Comparison of ENCODE assay signal across 37 cellular contexts in the genomic region with DNA sequence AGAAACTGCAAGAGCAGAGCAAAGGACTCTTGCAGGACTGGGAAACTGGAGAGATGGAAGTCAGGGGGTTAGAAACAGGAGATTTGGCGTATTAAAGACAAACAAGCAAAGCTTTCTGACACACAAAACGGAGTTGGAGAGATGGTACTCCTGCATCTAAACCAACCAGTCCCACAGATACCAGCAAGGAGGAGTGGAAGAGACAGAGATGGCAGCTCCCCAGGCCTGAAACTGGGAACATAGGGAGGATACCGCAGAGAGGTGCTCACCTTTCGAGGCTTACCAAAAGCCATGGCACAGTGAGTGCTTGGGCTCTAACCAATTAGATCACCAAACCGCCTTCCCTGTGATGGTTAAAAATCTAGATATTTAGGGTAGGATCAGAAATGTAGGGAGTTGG. TPM values are rescaled to one million over a fixed set of nuclear protein-coding genes. Genes with fewer than 3 reads are reported as not detected.
"Had no signal": no experiment of that assay in that cellular context is flagged by ENCODE, and none has a peak within 500 bp of the region (broad histone marks: within the 10 kb centered on the region; RNA-seq: fewer than 3 reads in every experiment).

No MANE protein-coding gene starts in this region.

- H3K27ac ChIP-seq: ascending aorta, VCaP had no signal

- FAIRE-seq: TTC549 had no signal

- H3K27ac Mint-ChIP-seq: activated CD4-positive, alpha-beta memory T cell treated with anti-CD3 and anti-CD28 coated beads, Interleukin-2, amount 10 ng/mL, durations not matched to agents 7 days and 5 days; activated CD4-positive, alpha-beta T cell treated with anti-CD3 and anti-CD28 coated beads for 36 hours; activated CD4-positive, alpha-beta T cell treated with anti-CD3 and anti-CD28 coated beads, Interleukin-2, amount 10 ng/mL, durations not matched to agents 7 days and 5 days; activated CD8-positive, alpha-beta memory T cell treated with anti-CD3 and anti-CD28 coated beads, Interleukin-2, amount 10 ng/mL, durations not matched to agents 7 days and 5 days; activated CD8-positive, alpha-beta T cell treated with anti-CD3 and anti-CD28 coated beads, Interleukin-2, amount 10 ng/mL, durations not matched to agents 7 days and 5 days; activated naive CD4-positive, alpha-beta T cell treated with anti-CD3 and anti-CD28 coated beads, Interleukin-2, amount 10 ng/mL, durations not matched to agents 7 days and 5 days; activated naive CD4-positive, alpha-beta T cell treated with anti-CD3 and anti-CD28 coated beads, Interleukin-2, amount 50 U/mL, for 24 hours; activated naive CD8-positive, alpha-beta T cell; activated naive CD8-positive, alpha-beta T cell treated with anti-CD3 and anti-CD28 coated beads, Interleukin-2, amount 10 ng/mL, durations not matched to agents 7 days and 5 days; activated naive CD8-positive, alpha-beta T cell treated with anti-CD3 and anti-CD28 coated beads, Interleukin-2, amount 50 U/mL, for 24 hours; activated T-cell treated with anti-CD3 and anti-CD28 coated beads, Interleukin-2, amount 50 U/mL, for 24 hours; activated T-helper 2 cell treated with anti-CD3 and anti-CD28 coated beads, Interferon-gamma antibody, Interleukin-2, Interleukin-4, amounts not matched to agents 10 μg/mL and 5 μg/mL and 100 μg/mL, durations not matched to agents 14 hours and 24 hours and 36 hours; brain; T-helper 1 cell treated with Interleukin-12 subunit alpha and Interleukin-12 subunit beta and Interleukin-4 antibody, amounts not matched to agents 30 μg/mL and 1 μg/mL, for 36 hours; T-helper 2 cell treated with Interferon-gamma antibody and Interleukin-4, amounts not matched to agents 5 μg/mL and 100 μg/mL, for 36 hours had no signal

- H3K4me1 Mint-ChIP-seq: activated CD4-positive, alpha-beta memory T cell treated with anti-CD3 and anti-CD28 coated beads, Interleukin-2, amount 10 ng/mL, durations not matched to agents 7 days and 5 days; activated CD4-positive, alpha-beta T cell treated with anti-CD3 and anti-CD28 coated beads for 36 hours; activated CD4-positive, alpha-beta T cell treated with anti-CD3 and anti-CD28 coated beads, Interleukin-2, amount 10 ng/mL, durations not matched to agents 7 days and 5 days; activated CD8-positive, alpha-beta memory T cell treated with anti-CD3 and anti-CD28 coated beads, Interleukin-2, amount 10 ng/mL, durations not matched to agents 7 days and 5 days; activated naive CD4-positive, alpha-beta T cell treated with anti-CD3 and anti-CD28 coated beads, Interleukin-2, amount 10 ng/mL, durations not matched to agents 7 days and 5 days; activated naive CD4-positive, alpha-beta T cell treated with anti-CD3 and anti-CD28 coated beads, Interleukin-2, amount 50 U/mL, for 24 hours; activated naive CD8-positive, alpha-beta T cell treated with anti-CD3 and anti-CD28 coated beads, Interleukin-2, amount 10 ng/mL, durations not matched to agents 7 days and 5 days; activated naive CD8-positive, alpha-beta T cell treated with anti-CD3 and anti-CD28 coated beads, Interleukin-2, amount 50 U/mL, for 24 hours; brain had no signal

- H3K36me3 Mint-ChIP-seq: activated CD8-positive, alpha-beta memory T cell treated with anti-CD3 and anti-CD28 coated beads, Interleukin-2, amount 10 ng/mL, durations not matched to agents 7 days and 5 days; activated naive CD4-positive, alpha-beta T cell treated with anti-CD3 and anti-CD28 coated beads, Interleukin-2, amount 10 ng/mL, durations not matched to agents 7 days and 5 days; activated naive CD4-positive, alpha-beta T cell treated with anti-CD3 and anti-CD28 coated beads, Interleukin-2, amount 50 U/mL, for 24 hours; activated naive CD8-positive, alpha-beta T cell; activated naive CD8-positive, alpha-beta T cell treated with anti-CD3 and anti-CD28 coated beads, Interleukin-2, amount 10 ng/mL, durations not matched to agents 7 days and 5 days; brain had no signal

- H3K27me3 ChIP-seq: ascending aorta had no signal

- ATAC-seq: activated CD4-positive, alpha-beta T cell treated with anti-CD3 and anti-CD28 coated beads for 36 hours; activated CD4-positive, CD25-positive, alpha-beta regulatory T cell treated with anti-CD3 and anti-CD28 coated beads, Interleukin-2, amount 50 U/mL, for 24 hours; activated CD8-positive, alpha-beta memory T cell treated with anti-CD3 and anti-CD28 coated beads, Interleukin-2, amount 10 ng/mL, durations not matched to agents 7 days and 5 days; activated CD8-positive, alpha-beta T cell treated with anti-CD3 and anti-CD28 coated beads, Interleukin-2, amount 10 ng/mL, durations not matched to agents 7 days and 5 days; activated naive CD8-positive, alpha-beta T cell treated with anti-CD3 and anti-CD28 coated beads, Interleukin-2, amount 50 U/mL, for 24 hours had no signal

- H3K36me3 ChIP-seq: ascending aorta had no signal

- H3K9me3 ChIP-seq: ascending aorta had no signal

- H3K9me3 Mint-ChIP-seq: activated CD4-positive, alpha-beta memory T cell treated with anti-CD3 and anti-CD28 coated beads, Interleukin-2, amount 10 ng/mL, durations not matched to agents 7 days and 5 days; activated CD4-positive, alpha-beta T cell treated with anti-CD3 and anti-CD28 coated beads, Interleukin-2, amount 10 ng/mL, durations not matched to agents 7 days and 5 days; activated naive CD4-positive, alpha-beta T cell treated with anti-CD3 and anti-CD28 coated beads, Interleukin-2, amount 10 ng/mL, durations not matched to agents 7 days and 5 days; activated naive CD4-positive, alpha-beta T cell treated with anti-CD3 and anti-CD28 coated beads, Interleukin-2, amount 50 U/mL, for 24 hours; activated naive CD8-positive, alpha-beta T cell treated with anti-CD3 and anti-CD28 coated beads, Interleukin-2, amount 10 ng/mL, durations not matched to agents 7 days and 5 days; activated naive CD8-positive, alpha-beta T cell treated with anti-CD3 and anti-CD28 coated beads, Interleukin-2, amount 50 U/mL, for 24 hours; activated T-cell treated with anti-CD3 and anti-CD28 coated beads, Interleukin-2, amount 50 U/mL, for 24 hours; activated T-helper 2 cell treated with anti-CD3 and anti-CD28 coated beads, Interferon-gamma antibody, Interleukin-2, Interleukin-4, amounts not matched to agents 10 μg/mL and 5 μg/mL and 100 μg/mL, durations not matched to agents 14 hours and 24 hours and 36 hours; brain; T-helper 1 cell treated with Interleukin-12 subunit alpha and Interleukin-12 subunit beta and Interleukin-4 antibody, amounts not matched to agents 30 μg/mL and 1 μg/mL, for 36 hours; T-helper 2 cell treated with Interferon-gamma antibody and Interleukin-4, amounts not matched to agents 5 μg/mL and 100 μg/mL, for 36 hours had no signal

- H3K27me3 Mint-ChIP-seq: activated CD4-positive, alpha-beta memory T cell treated with anti-CD3 and anti-CD28 coated beads, Interleukin-2, amount 10 ng/mL, durations not matched to agents 7 days and 5 days; activated CD4-positive, alpha-beta T cell treated with anti-CD3 and anti-CD28 coated beads, Interleukin-2, amount 10 ng/mL, durations not matched to agents 7 days and 5 days; activated CD8-positive, alpha-beta memory T cell treated with anti-CD3 and anti-CD28 coated beads, Interleukin-2, amount 10 ng/mL, durations not matched to agents 7 days and 5 days; activated naive CD4-positive, alpha-beta T cell treated with anti-CD3 and anti-CD28 coated beads, Interleukin-2, amount 10 ng/mL, durations not matched to agents 7 days and 5 days; activated naive CD4-positive, alpha-beta T cell treated with anti-CD3 and anti-CD28 coated beads, Interleukin-2, amount 50 U/mL, for 24 hours; activated naive CD8-positive, alpha-beta T cell; activated naive CD8-positive, alpha-beta T cell treated with anti-CD3 and anti-CD28 coated beads, Interleukin-2, amount 10 ng/mL, durations not matched to agents 7 days and 5 days; activated T-cell treated with anti-CD3 and anti-CD28 coated beads, Interleukin-2, amount 50 U/mL, for 24 hours had no signal

- H3K4me1 ChIP-seq: ascending aorta had no signal

- H3K4me3 Mint-ChIP-seq: activated CD4-positive, alpha-beta memory T cell treated with anti-CD3 and anti-CD28 coated beads, Interleukin-2, amount 10 ng/mL, durations not matched to agents 7 days and 5 days; activated CD4-positive, alpha-beta T cell treated with anti-CD3 and anti-CD28 coated beads for 36 hours; activated CD4-positive, alpha-beta T cell treated with anti-CD3 and anti-CD28 coated beads, Interleukin-2, amount 10 ng/mL, durations not matched to agents 7 days and 5 days; activated CD8-positive, alpha-beta memory T cell treated with anti-CD3 and anti-CD28 coated beads, Interleukin-2, amount 10 ng/mL, durations not matched to agents 7 days and 5 days; activated CD8-positive, alpha-beta T cell treated with anti-CD3 and anti-CD28 coated beads, Interleukin-2, amount 10 ng/mL, durations not matched to agents 7 days and 5 days; activated naive CD4-positive, alpha-beta T cell treated with anti-CD3 and anti-CD28 coated beads, Interleukin-2, amount 10 ng/mL, durations not matched to agents 7 days and 5 days; activated naive CD4-positive, alpha-beta T cell treated with anti-CD3 and anti-CD28 coated beads, Interleukin-2, amount 50 U/mL, for 24 hours; activated naive CD8-positive, alpha-beta T cell; activated naive CD8-positive, alpha-beta T cell treated with anti-CD3 and anti-CD28 coated beads, Interleukin-2, amount 10 ng/mL, durations not matched to agents 7 days and 5 days; activated naive CD8-positive, alpha-beta T cell treated with anti-CD3 and anti-CD28 coated beads, Interleukin-2, amount 50 U/mL, for 24 hours; activated T-cell treated with anti-CD3 and anti-CD28 coated beads, Interleukin-2, amount 50 U/mL, for 24 hours; brain; T-helper 1 cell treated with Interleukin-12 subunit alpha and Interleukin-12 subunit beta and Interleukin-4 antibody, amounts not matched to agents 30 μg/mL and 1 μg/mL, for 36 hours; T-helper 2 cell treated with Interferon-gamma antibody and Interleukin-4, amounts not matched to agents 5 μg/mL and 100 μg/mL, for 36 hours had no signal

- DNase-seq: activated CD4-positive, alpha-beta memory T cell treated with anti-CD3 and anti-CD28 coated beads, Interleukin-2, amount 10 ng/mL, durations not matched to agents 7 days and 5 days; activated CD4-positive, alpha-beta T cell treated with anti-CD3 and anti-CD28 coated beads for 1 hour; activated CD4-positive, alpha-beta T cell treated with anti-CD3 and anti-CD28 coated beads for 36 hours; activated CD4-positive, alpha-beta T cell treated with anti-CD3 and anti-CD28 coated beads for 48 hours; activated CD4-positive, alpha-beta T cell treated with anti-CD3 and anti-CD28 coated beads, Interleukin-2, amount 10 ng/mL, durations not matched to agents 7 days and 5 days; activated CD4-positive, alpha-beta T cell treated with anti-CD3 and anti-CD28 coated beads, Interleukin-2, amount 50 U/mL, for 48 hours; activated CD4-positive, CD25-positive, alpha-beta regulatory T cell; activated CD8-positive, alpha-beta memory T cell treated with anti-CD3 and anti-CD28 coated beads for 24 hours; activated CD8-positive, alpha-beta memory T cell treated with anti-CD3 and anti-CD28 coated beads, Interleukin-2, amount 10 ng/mL, durations not matched to agents 7 days and 5 days; activated CD8-positive, alpha-beta memory T cell treated with anti-CD3 and anti-CD28 coated beads, Interleukin-2, amount 50 U/mL, for 48 hours; activated CD8-positive, alpha-beta T cell treated with anti-CD3 and anti-CD28 coated beads, Interleukin-2, amount 10 ng/mL, durations not matched to agents 7 days and 5 days; activated effector memory CD4-positive, alpha-beta T cell treated with Interleukin-2 at 50 U/mL for 16 hours; activated gamma-delta T cell; activated naive CD4-positive, alpha-beta T cell treated with anti-CD3 and anti-CD28 coated beads, Interleukin-2, amount 10 ng/mL, durations not matched to agents 7 days and 5 days; activated naive CD4-positive, alpha-beta T cell treated with Interleukin-2 at 50 U/mL for 16 hours; activated naive CD8-positive, alpha-beta T cell treated with anti-CD3 and anti-CD28 coated beads, Interleukin-2, amount 10 ng/mL, durations not matched to agents 7 days and 5 days; activated naive CD8-positive, alpha-beta T cell treated with anti-CD3 and anti-CD28 coated beads, Interleukin-2, amount 50 U/mL, for 24 hours; activated T-cell treated with anti-CD3 and anti-CD28 coated beads, Interleukin-2, amount 50 U/mL, for 24 hours; activated T-cell treated with anti-CD3 and anti-CD28 coated beads, Interleukin-2, amount 50 U/mL, for 48 hours; amygdala; anterior cingulate cortex; central memory CD4-positive, alpha-beta T cell; T-helper 1 cell; T-helper 2 cell; T-helper 9 cell had no signal

- H3K4me3 ChIP-seq: ascending aorta had no signal

RNA-seq across cellular contexts. Expression of a gene that starts 4.8 kb away (rescaled TPM):
- total RNA-seq: activated CD4-positive, alpha-beta memory T cell treated with anti-CD3 and anti-CD28 coated beads, Interleukin-2, amount 10 ng/mL, durations not matched to agents 7 days and 5 days; activated CD4-positive, alpha-beta T cell treated with anti-CD3 and anti-CD28 coated beads for 36 hours; activated CD4-positive, alpha-beta T cell treated with anti-CD3 and anti-CD28 coated beads, Interleukin-2, amount 10 ng/mL, durations not matched to agents 7 days and 5 days; activated CD8-positive, alpha-beta memory T cell treated with anti-CD3 and anti-CD28 coated beads, Interleukin-2, amount 10 ng/mL, durations not matched to agents 7 days and 5 days; activated CD8-positive, alpha-beta T cell treated with anti-CD3 and anti-CD28 coated beads, Interleukin-2, amount 10 ng/mL, durations not matched to agents 7 days and 5 days; activated naive CD8-positive, alpha-beta T cell treated with anti-CD3 and anti-CD28 coated beads, Interleukin-2, amount 10 ng/mL, durations not matched to agents 7 days and 5 days; activated T-helper 2 cell treated with anti-CD3 and anti-CD28 coated beads, Interferon-gamma antibody, Interleukin-2, Interleukin-4, amounts not matched to agents 10 μg/mL and 5 μg/mL and 100 μg/mL, durations not matched to agents 14 hours and 24 hours and 36 hours; ascending aorta; cardiac septum had no signal
- polyA plus RNA-seq: adipose tissue had no signal
